Comparison of ENCODE assay signal across 17 cellular contexts in the genomic region with DNA sequence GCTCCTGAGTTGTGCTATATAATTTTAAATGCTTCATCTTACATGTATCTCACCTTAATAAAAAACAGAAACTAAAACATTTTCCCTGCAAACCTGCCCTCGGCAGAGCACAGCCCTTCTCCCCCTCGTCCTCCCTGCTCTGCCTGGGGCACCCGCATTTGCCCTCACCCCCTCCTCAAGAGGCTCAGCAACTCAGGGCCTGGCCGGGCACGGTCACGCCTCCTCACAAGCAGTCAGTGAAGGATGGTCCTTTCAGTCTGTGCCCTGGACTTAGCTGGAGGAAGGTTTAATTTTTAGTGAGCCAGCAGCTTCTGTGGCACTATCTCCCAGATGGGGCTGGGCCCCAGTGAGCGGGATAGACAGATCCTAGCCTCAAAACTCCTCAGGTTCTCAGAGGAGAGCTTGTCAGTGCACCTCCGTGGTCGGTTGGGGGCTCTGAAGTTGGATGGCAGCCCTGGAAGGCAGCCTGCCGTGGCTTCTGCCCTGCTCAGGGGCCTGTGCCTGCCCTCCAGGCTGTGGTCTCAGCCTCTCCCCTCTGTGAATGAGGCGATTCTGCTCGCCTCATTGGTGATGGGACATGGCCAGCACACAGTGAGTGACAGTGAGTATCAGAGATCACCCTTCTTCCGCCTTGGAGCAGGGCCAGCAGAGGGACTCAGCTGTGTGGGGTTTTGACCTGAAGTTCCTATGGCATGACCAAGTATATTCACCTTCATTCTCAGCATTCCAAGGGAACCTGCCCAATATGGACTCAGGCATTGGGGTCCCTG. TPM values are rescaled to one million over a fixed set of nuclear protein-coding genes. Genes with fewer than 3 reads are reported as not detected.
DNase-seq lines count a peak whose midpoint lies in the region; ATAC-seq and TF ChIP-seq lines count a peak whose summit lies in the region.
"Had no signal": no experiment of that assay in that cellular context is flagged by ENCODE, and none has a peak within 500 bp of the region (broad histone marks: within the 10 kb centered on the region; RNA-seq: fewer than 3 reads in every experiment).

No MANE protein-coding gene starts in this region.

- H3K27me3 Mint-ChIP-seq in nephron progenitor cell (ENCODE audit: low read depth, poor library complexity), result peaks cover 4% of the 10 kb centered on the region
- H3K27me3 Mint-ChIP-seq in activated naive CD4-positive, alpha-beta T cell treated with anti-CD3 and anti-CD28 coated beads for 36 hours (ENCODE audit: low read depth), result no peaks in the 10 kb centered on the region
- H3K27me3 Mint-ChIP-seq: activated CD4-positive, alpha-beta memory T cell treated with anti-CD3 and anti-CD28 coated beads, Interleukin-2, amount 10 ng/mL, durations not matched to agents 7 days and 5 days; activated naive CD8-positive, alpha-beta T cell had no signal

- TF ChIP-seq CTCF in Peyer's patch (IDR thresholded peaks at IDR 0.05) (no peak), esophagus muscularis mucosa (IDR thresholded peaks at IDR 0.05) (no peak), nephron progenitor cell (IDR thresholded peaks at IDR 0.05) (no peak), tibial artery (IDR thresholded peaks at IDR 0.05) (no peak), GM13977 (IDR thresholded peaks at IDR 0.05; ENCODE audit: extremely low read depth, insufficient read depth, missing control alignments) (no peak)

- H3K4me3 ChIP-seq in Peyer's patch, result no peak overlapping the region
- H3K4me3 ChIP-seq in esophagus muscularis mucosa, result no peak overlapping the region
- no peak overlapping the region for H3K4me3 ChIP-seq in tibial artery
- H3K4me3 ChIP-seq: lung, smooth muscle cell had no signal

- ATAC-seq in GM21423 (IDR thresholded peaks at IDR 0.05; ENCODE audit: unreplicated experiment) (no peak), GM21529 (IDR thresholded peaks at IDR 0.05; ENCODE audit: unreplicated experiment) (no peak)
- ATAC-seq: CD8-positive, alpha-beta T cell had no signal

- H3K36me3 Mint-ChIP-seq in nephron progenitor cell (ENCODE audit: low read depth), result no peaks in the 10 kb centered on the region
- no peaks in the 10 kb centered on the region for H3K36me3 Mint-ChIP-seq in activated naive CD4-positive, alpha-beta T cell treated with anti-CD3 and anti-CD28 coated beads for 36 hours (ENCODE audit: low read depth)
- H3K36me3 Mint-ChIP-seq: activated naive CD8-positive, alpha-beta T cell; CD8-positive, alpha-beta T cell had no signal

- CTCF ChIA-PET in activated naive CD4-positive, alpha-beta T cell treated with anti-CD3 and anti-CD28 coated beads for 36 hours (lab: Charles Lee), result no interaction called here

- no peaks in the 10 kb centered on the region for H3K27me3 ChIP-seq in Peyer's patch
- H3K27me3 ChIP-seq in esophagus muscularis mucosa, result no peaks in the 10 kb centered on the region
- no peaks in the 10 kb centered on the region for H3K27me3 ChIP-seq in tibial artery

- H3K4me3 Mint-ChIP-seq in nephron progenitor cell, result peak overlapping the region; percentile 54
- no peak overlapping the region for H3K4me3 Mint-ChIP-seq in activated naive CD4-positive, alpha-beta T cell treated with anti-CD3 and anti-CD28 coated beads for 36 hours
- H3K4me3 Mint-ChIP-seq: activated CD4-positive, alpha-beta memory T cell treated with anti-CD3 and anti-CD28 coated beads, Interleukin-2, amount 10 ng/mL, durations not matched to agents 7 days and 5 days; activated naive CD8-positive, alpha-beta T cell; CD8-positive, alpha-beta T cell; T-helper 1 cell treated with Interleukin-12 subunit alpha and Interleukin-12 subunit beta and Interleukin-4 antibody, amounts not matched to agents 30 μg/mL and 1 μg/mL, for 36 hours had no signal

- H3K27ac ChIP-seq in Peyer's patch (peak overlapping the region; percentile 31 to 70 (median 49)), esophagus muscularis mucosa (replicated peaks in 1 of 4) (peak overlapping the region; percentile 85 to 90 (median 89)), tibial artery (peak overlapping the region; percentile 86 to 88)

- WGBS in esophagus muscularis mucosa, result 66% methylated on average over 8 of the region's 13 CpGs

- intact Hi-C loops in esophagus muscularis mucosa (cut with DNase I), result no loop called here
- intact Hi-C loops in tibial artery (cut with DNase I; ENCODE audit: low total_unique reads), result no loop called here
- intact Hi-C loops in activated naive CD4-positive, alpha-beta T cell treated with anti-CD3 and anti-CD28 coated beads for 36 hours (cut with micrococcal nuclease), result no loop called here

- H3K36me3 ChIP-seq in Peyer's patch (no peaks in the 10 kb centered on the region), esophagus muscularis mucosa (no peaks in the 10 kb centered on the region), tibial artery (no peaks in the 10 kb centered on the region)

- peak overlapping the region; percentile 78 for H3K27ac Mint-ChIP-seq in nephron progenitor cell
- H3K27ac Mint-ChIP-seq in activated naive CD4-positive, alpha-beta T cell treated with anti-CD3 and anti-CD28 coated beads for 36 hours, result no peak overlapping the region
- H3K27ac Mint-ChIP-seq: activated CD4-positive, alpha-beta memory T cell treated with anti-CD3 and anti-CD28 coated beads, Interleukin-2, amount 10 ng/mL, durations not matched to agents 7 days and 5 days; activated naive CD8-positive, alpha-beta T cell; CD8-positive, alpha-beta T cell; T-helper 1 cell treated with Interleukin-12 subunit alpha and Interleukin-12 subunit beta and Interleukin-4 antibody, amounts not matched to agents 30 μg/mL and 1 μg/mL, for 36 hours had no signal

- TF ChIP-seq POLR2A in Peyer's patch (IDR thresholded peaks at IDR 0.05) (no peak), esophagus muscularis mucosa (IDR thresholded peaks at IDR 0.05; ENCODE audit: low read depth) (no peak)

- DNase-seq in Peyer's patch (no peak), esophagus muscularis mucosa (ENCODE audit: extremely low spot score) (no peak), nephron progenitor cell (no peak), tibial artery (no peak), GM13977 (ENCODE audit: low spot score) (no peak)
- DNase-seq in activated naive CD4-positive, alpha-beta T cell treated with anti-CD3 and anti-CD28 coated beads for 36 hours, result no peak
- DNase-seq: activated CD4-positive, alpha-beta memory T cell treated with anti-CD3 and anti-CD28 coated beads, Interleukin-2, amount 10 ng/mL, durations not matched to agents 7 days and 5 days; CD8-positive, alpha-beta T cell; HCEC 1CT; NCI-H2081 treated with DMSO at 0.1 percent for 48 hours; NK-92 treated with Interleukin-12 subunit alpha and Interleukin-12 subunit beta, amount 100 ng/mL, for 24 hours had no signal

- H3K9me3 ChIP-seq in Peyer's patch (no peaks in the 10 kb centered on the region), esophagus muscularis mucosa (no peaks in the 10 kb centered on the region), tibial artery (no peaks in the 10 kb centered on the region)

- in situ Hi-C loops in GM13977 (cut with MboI; ENCODE audit: low pct_unique_long_range_greater_than_20kb, low sequenced_read_pairs, unreplicated experiment), result no loop called here

- H3K4me1 ChIP-seq in Peyer's patch, result peaks cover 0 to 21% (median 0%) of the 10 kb centered on the region in 4 donors
- H3K4me1 ChIP-seq in esophagus muscularis mucosa, result peaks cover 31 to 60% (median 40%) of the 10 kb centered on the region in 4 donors
- peaks cover 0 to 66% (median 36%) of the 10 kb centered on the region in 4 donors for H3K4me1 ChIP-seq in tibial artery

- no peak for TF ChIP-seq EP300 in esophagus muscularis mucosa (IDR thresholded peaks at IDR 0.05)

- H3K9me3 Mint-ChIP-seq in nephron progenitor cell, result peaks cover 23% of the 10 kb centered on the region
- peaks cover 1% of the 10 kb centered on the region for H3K9me3 Mint-ChIP-seq in activated naive CD4-positive, alpha-beta T cell treated with anti-CD3 and anti-CD28 coated beads for 36 hours
- H3K9me3 Mint-ChIP-seq: activated CD4-positive, alpha-beta memory T cell treated with anti-CD3 and anti-CD28 coated beads, Interleukin-2, amount 10 ng/mL, durations not matched to agents 7 days and 5 days; T-helper 1 cell treated with Interleukin-12 subunit alpha and Interleukin-12 subunit beta and Interleukin-4 antibody, amounts not matched to agents 30 μg/mL and 1 μg/mL, for 36 hours had no signal

- H3K4me1 Mint-ChIP-seq in nephron progenitor cell, result peaks cover 54% of the 10 kb centered on the region
- H3K4me1 Mint-ChIP-seq in activated naive CD4-positive, alpha-beta T cell treated with anti-CD3 and anti-CD28 coated beads for 36 hours (ENCODE audit: low read depth), result no peaks in the 10 kb centered on the region
- H3K4me1 Mint-ChIP-seq: activated CD4-positive, alpha-beta memory T cell treated with anti-CD3 and anti-CD28 coated beads, Interleukin-2, amount 10 ng/mL, durations not matched to agents 7 days and 5 days had no signal

RNA-seq across cellular contexts. Expression of gene AFF3, which starts 56.3 kb away (rescaled TPM):
- total RNA-seq in Peyer's patch, result 100 to 1,000 TPM in 1 of 4 donors, 10 to 100 TPM in 2, 1 to 10 TPM in 1; 5.3 to 216 (median 12.5) TPM
- 10 to 100 TPM; 36.4 to 99.5 (median 56.9) TPM for total RNA-seq in esophagus muscularis mucosa
- 1 to 10 TPM; 1.5 to 2.1 TPM for total RNA-seq in activated naive CD4-positive, alpha-beta T cell treated with anti-CD3 and anti-CD28 coated beads for 36 hours
